20 cellular contexts compared by ENCODE assay signal in the genomic region with DNA sequence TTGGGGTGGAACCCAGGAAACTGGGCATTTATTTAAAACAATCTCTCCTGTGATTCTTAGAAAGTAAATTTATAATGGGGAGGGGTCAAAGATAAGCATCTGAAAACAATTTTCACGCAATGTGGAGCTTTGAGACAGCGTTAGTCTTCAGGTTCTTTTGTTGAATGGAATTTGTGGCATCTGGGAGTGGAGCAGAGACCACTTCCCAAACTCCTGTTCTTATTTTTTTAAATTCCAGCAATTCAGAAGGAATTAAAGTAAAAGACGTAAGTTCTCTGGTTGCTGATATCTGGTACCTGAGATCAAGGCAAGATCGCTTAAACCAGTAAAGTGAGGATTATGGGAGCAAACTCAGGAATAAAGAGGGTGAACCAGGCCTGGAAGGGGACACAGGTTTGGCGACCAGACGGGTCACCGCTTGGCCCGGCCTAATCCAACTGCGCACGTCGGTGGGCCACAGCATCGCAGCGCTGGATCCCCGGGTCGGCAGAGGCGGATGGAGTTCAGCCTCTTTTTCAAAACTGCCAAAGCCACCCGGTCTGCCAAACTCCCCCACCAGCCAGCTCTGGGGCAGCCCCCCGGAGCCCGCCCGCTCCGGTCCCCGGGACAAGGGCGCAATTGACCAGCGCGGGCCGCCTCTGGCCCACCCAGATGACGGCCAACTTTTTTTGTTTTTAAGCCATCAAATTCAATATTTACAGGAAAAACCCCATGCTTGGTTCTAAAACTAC. TPM values are rescaled to one million over a fixed set of nuclear protein-coding genes. Genes with fewer than 3 reads are reported as not detected.
DNase-seq lines count a peak whose midpoint lies in the region; ATAC-seq, FAIRE-seq and TF ChIP-seq lines count a peak whose summit lies in the region.
"Had no signal": no experiment of that assay in that cellular context is flagged by ENCODE, and none has a peak within 500 bp of the region (broad histone marks: within the 10 kb centered on the region; RNA-seq: fewer than 3 reads in every experiment).

No MANE protein-coding gene starts in this region.

- H3K4me1 ChIP-seq in ES-I3 (ENCODE audit: insufficient read depth, low read length) (peaks cover 21% of the 10 kb centered on the region), astrocyte (ENCODE audit: insufficient read depth, low read length) (peaks cover 16% of the 10 kb centered on the region), prostate gland (replicated peaks) (no peaks in the 10 kb centered on the region), PC-9 (replicated peaks; ENCODE audit: insufficient read depth) (no peaks in the 10 kb centered on the region)
- H3K4me1 ChIP-seq: left lung had no signal

- no peak for TF ChIP-seq CTCF in astrocyte (IDR thresholded peaks at IDR 0.05; ENCODE audit: insufficient read depth, low read depth, low read length)
- no peak for TF ChIP-seq CTCF in prostate gland (IDR thresholded peaks at IDR 0.05)
- no peak for TF ChIP-seq CTCF in WERI-Rb-1 (IDR thresholded peaks at IDR 0.05; ENCODE audit: low read depth, low read length)
- TF ChIP-seq CTCF in PC-9 (conservative IDR thresholded peaks at IDR 0.05): no peak

- POLR2A ChIA-PET in PC-9 (lab: Charles Lee; ENCODE audit: unreplicated experiment): no interaction called here

- TF ChIP-seq POLR2A in prostate gland (IDR thresholded peaks at IDR 0.05): no peak

- peaks cover 16% of the 10 kb centered on the region for H3K4me1 Mint-ChIP-seq in astrocyte (ENCODE audit: low read depth, unreplicated experiment)

- no peak for ATAC-seq in GM18907 (IDR thresholded peaks at IDR 0.05; ENCODE audit: unreplicated experiment)
- no peak for ATAC-seq in GM21723 (IDR thresholded peaks at IDR 0.05; ENCODE audit: unreplicated experiment)

- intact Hi-C loops in prostate gland (cut with DNase I): loop anchor here (5.0 kb wide), 2 partner anchors 34 to 41 kb away; no protein-coding TSS in a partner anchor
- intact Hi-C loops in PC-9 (cut with micrococcal nuclease; ENCODE audit: unreplicated experiment): no loop called here

- H3K9me3 Mint-ChIP-seq in astrocyte (ENCODE audit: unreplicated experiment): no peaks in the 10 kb centered on the region
- H3K9me3 Mint-ChIP-seq: activated CD4-positive, alpha-beta memory T cell treated with anti-CD3 and anti-CD28 coated beads for 36 hours; activated T-cell treated with anti-CD3 and anti-CD28 coated beads, Interleukin-2, amount 50 U/mL, for 24 hours had no signal

- 49% methylated on average over 27 of the region's 27 CpGs for WGBS in prostate gland

- H3K4me2 ChIP-seq in astrocyte (ENCODE audit: low read length) (no peak overlapping the region), PC-9 (no peak overlapping the region)

- H3K27ac Mint-ChIP-seq in astrocyte (ENCODE audit: unreplicated experiment): no peak overlapping the region
- H3K27ac Mint-ChIP-seq: activated CD4-positive, alpha-beta memory T cell treated with anti-CD3 and anti-CD28 coated beads for 36 hours; activated T-cell treated with anti-CD3 and anti-CD28 coated beads, Interleukin-2, amount 50 U/mL, for 24 hours had no signal

- peaks cover 29% of the 10 kb centered on the region for H3K27me3 Mint-ChIP-seq in astrocyte (ENCODE audit: low read depth, unreplicated experiment)

- H3K27me3 ChIP-seq in astrocyte (ENCODE audit: insufficient read depth, low read length): no peaks in the 10 kb centered on the region
- H3K27me3 ChIP-seq in prostate gland (replicated peaks; ENCODE audit: insufficient read depth): peaks cover 13% of the 10 kb centered on the region
- H3K27me3 ChIP-seq in WERI-Rb-1 (ENCODE audit: insufficient read depth, low read depth, severe bottlenecking): no peaks in the 10 kb centered on the region
- peaks cover 62% of the 10 kb centered on the region for H3K27me3 ChIP-seq in PC-9 (ENCODE audit: insufficient read depth, low read depth)

- H3K79me2 ChIP-seq in astrocyte (ENCODE audit: insufficient read depth, low read length) (no peaks in the 10 kb centered on the region), PC-9 (ENCODE audit: low read depth) (no peaks in the 10 kb centered on the region)

- H3K9me2 ChIP-seq in PC-9 (ENCODE audit: insufficient read depth): no peaks in the 10 kb centered on the region

- no peak for FAIRE-seq in astrocyte (lab: Jason Lieb, UNC)

- H3K36me3 ChIP-seq in ES-I3 (ENCODE audit: insufficient read depth, low read length): no peaks in the 10 kb centered on the region
- no peaks in the 10 kb centered on the region for H3K36me3 ChIP-seq in astrocyte (ENCODE audit: insufficient read depth, low read length)
- no peaks in the 10 kb centered on the region for H3K36me3 ChIP-seq in prostate gland
- no peaks in the 10 kb centered on the region for H3K36me3 ChIP-seq in WERI-Rb-1
- no peaks in the 10 kb centered on the region for H3K36me3 ChIP-seq in PC-9 (ENCODE audit: low read depth)
- H3K36me3 ChIP-seq: brain microvascular endothelial cell, left lung had no signal

- H2AFZ ChIP-seq in astrocyte (ENCODE audit: low read depth, low read length) (peak overlapping the region; percentile 18), PC-9 (no peak overlapping the region)

- CTCF ChIA-PET in PC-9 (lab: Charles Lee): no interaction called here

- H3K4me3 Mint-ChIP-seq in astrocyte (ENCODE audit: unreplicated experiment): peak overlapping the region; percentile 54
- H3K4me3 Mint-ChIP-seq: activated CD4-positive, alpha-beta memory T cell treated with anti-CD3 and anti-CD28 coated beads for 36 hours; activated T-cell treated with anti-CD3 and anti-CD28 coated beads, Interleukin-2, amount 50 U/mL, for 24 hours had no signal

- no peaks in the 10 kb centered on the region for H3F3A ChIP-seq in PC-9 (ENCODE audit: insufficient read depth, low read depth)

- H3K4me3 ChIP-seq in astrocyte (ENCODE audit: insufficient read depth, low read depth, low read length): no peak overlapping the region
- H3K4me3 ChIP-seq in prostate gland: peak overlapping the region in 1 of 2 donors; percentile 35
- no peak overlapping the region for H3K4me3 ChIP-seq in WERI-Rb-1 (ENCODE audit: low read depth, low read length)
- H3K4me3 ChIP-seq in PC-9: no peak overlapping the region

- no peaks in the 10 kb centered on the region for H3K9me3 ChIP-seq in ES-I3 (ENCODE audit: control insufficient read depth, insufficient read depth, low read length)
- H3K9me3 ChIP-seq in astrocyte (ENCODE audit: insufficient read depth, low read depth, low read length): no peaks in the 10 kb centered on the region
- no peaks in the 10 kb centered on the region for H3K9me3 ChIP-seq in prostate gland
- H3K9me3 ChIP-seq in WERI-Rb-1 (ENCODE audit: severe bottlenecking): no peaks in the 10 kb centered on the region
- no peaks in the 10 kb centered on the region for H3K9me3 ChIP-seq in PC-9 (ENCODE audit: insufficient read depth, low read depth)
- H3K9me3 ChIP-seq: left lung had no signal

- H3K27ac ChIP-seq in astrocyte (ENCODE audit: low read depth, low read length): no peak overlapping the region
- H3K27ac ChIP-seq in prostate gland: peak overlapping the region; percentile 79 to 88
- no peak overlapping the region for H3K27ac ChIP-seq in WERI-Rb-1
- H3K27ac ChIP-seq in PC-9: no peak overlapping the region
- H3K27ac ChIP-seq: brain microvascular endothelial cell, C4-2B had no signal

- no peaks in the 10 kb centered on the region for H3K36me3 Mint-ChIP-seq in astrocyte (ENCODE audit: low read depth, unreplicated experiment)
- H3K36me3 Mint-ChIP-seq: activated CD4-positive, alpha-beta memory T cell treated with anti-CD3 and anti-CD28 coated beads for 36 hours had no signal

- DNase-seq in astrocyte (ENCODE audit: low read depth) (no peak), iPS-NIHi11 (ENCODE audit: low spot score) (peak; percentile 38), prostate gland (ENCODE audit: low spot score) (no peak), WERI-Rb-1 (no peak), PC-9 (no peak)
- DNase-seq: activated CD4-positive, alpha-beta memory T cell treated with anti-CD3 and anti-CD28 coated beads for 36 hours; activated naive CD4-positive, alpha-beta T cell treated with anti-CD3 and anti-CD28 coated beads, Interleukin-2, amount 50 U/mL, for 16 hours; activated T-cell treated with anti-CD3 and anti-CD28 coated beads, Interleukin-2, amount 50 U/mL, for 24 hours; brain microvascular endothelial cell; DMS153; hippocampal formation; NCI-H1694; NCI-H446; stimulated activated naive CD4-positive, alpha-beta T cell treated with Interleukin-2 at 50 U/mL for 16 hours had no signal

- H3K9ac ChIP-seq in ES-I3 (ENCODE audit: low read depth, low read length): peak overlapping the region; percentile 84; the same call in 1 of the 2 replicates
- H3K9ac ChIP-seq in astrocyte (ENCODE audit: low read length): no peak overlapping the region

- BruUV-seq in PC-9 (replicated peaks; lab: Mats Ljungman, UMichigan): no TSS peak

- H4K20me1 ChIP-seq in astrocyte (ENCODE audit: insufficient read depth, low read length) (no peaks in the 10 kb centered on the region), PC-9 (ENCODE audit: insufficient read depth) (no peaks in the 10 kb centered on the region)

RNA-seq across cellular contexts. Expression of a gene that starts 0.8 kb away (rescaled TPM):
- total RNA-seq in astrocyte (39.7 and 59.2 TPM in 2 replicates), prostate gland (10 to 100 TPM; 11.4 to 19.5 TPM), PC-9 (2021) (not detected in 2 replicates)
- total RNA-seq: activated CD4-positive, alpha-beta memory T cell treated with anti-CD3 and anti-CD28 coated beads for 36 hours; pulmonary artery endothelial cell had no signal

Comparison
In these comparisons a context has a peak if more than half of its experiments do, and no peak if none do; other contexts are left out.
1. H3K27ac ChIP-seq: peak in prostate gland (2 of 2); none in astrocyte (single experiment), WERI-Rb-1 (single experiment) and PC-9 (single experiment).
2. RNA of a gene that starts 0.8 kb away (total RNA-seq): 39.7 to 59.2 TPM in astrocyte and 11.4 to 19.5 TPM in prostate gland; not detected in PC-9; every median in the first group is over 10 times any median in the second.